29 cellular contexts compared by ENCODE assay signal in the genomic region with DNA sequence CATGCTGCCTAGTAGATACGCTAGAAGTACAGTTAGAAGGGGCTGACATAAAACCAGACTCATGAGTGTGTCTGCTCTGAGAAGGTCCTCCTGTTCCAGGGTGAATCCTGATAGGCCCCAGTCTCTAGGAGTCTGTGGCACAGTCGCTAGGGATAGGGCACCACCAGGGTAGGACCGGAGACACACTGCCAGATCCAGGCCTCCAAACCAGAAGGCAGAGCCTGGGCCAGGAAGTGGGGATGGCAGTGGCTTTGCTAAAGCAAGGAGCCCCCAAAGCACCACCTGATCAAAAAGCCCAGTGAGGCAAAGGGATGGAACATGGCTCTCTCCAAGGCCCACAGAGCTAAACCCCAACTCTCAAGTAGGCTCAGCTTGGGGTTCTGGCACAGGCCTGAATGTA.
"Had no signal": no experiment of that assay in that cellular context is flagged by ENCODE, and none has a peak within 500 bp of the region (broad histone marks: within the 10 kb centered on the region; RNA-seq: fewer than 3 reads in every experiment).

No MANE protein-coding gene starts in this region.

- H3K27ac ChIP-seq: brain microvascular endothelial cell, Peyer's patch had no signal

- H3K27me3 ChIP-seq: brain microvascular endothelial cell, MG63, Peyer's patch had no signal

- DNase-seq: activated CD4-positive, alpha-beta T cell treated with anti-CD3 and anti-CD28 coated beads, Interleukin-2, amount 10 ng/mL, durations not matched to agents 24 days and 14 days; activated CD4-positive, alpha-beta T cell treated with anti-CD3 and anti-CD28 coated beads, Interleukin-2, amount 50 U/mL, for 4 hours; activated CD8-positive, alpha-beta T cell treated with anti-CD3 and anti-CD28 coated beads for 36 hours; activated effector memory CD4-positive, alpha-beta T cell treated with anti-CD3 and anti-CD28 coated beads, Interleukin-2, amount 50 U/mL, for 16 hours; activated naive CD4-positive, alpha-beta T cell; activated naive CD4-positive, alpha-beta T cell treated with anti-CD3 and anti-CD28 coated beads, Interleukin-2, amount 50 U/mL, for 16 hours; activated naive CD8-positive, alpha-beta T cell treated with anti-CD3 and anti-CD28 coated beads for 36 hours; activated T-cell treated with anti-CD3 and anti-CD28 coated beads, Interleukin-2, amount 50 U/mL, for 1 hour; activated T-cell treated with anti-CD3 and anti-CD28 coated beads, Interleukin-2, amount 50 U/mL, for 72 hours; amniotic stem cell; aorta; brain microvascular endothelial cell; Kasumi-1; KG1; MG63; NCI-H1048; NCI-H1694; NCI-H1930; NCI-H2081 treated with DMSO at 0.1 percent for 48 hours; NCI-H524 treated with DMSO at 0.1 percent for 48 hours; PC-3; Peyer's patch; RPMI8226; SIG-M5; T-cell; T-helper 2 cell; T-helper 9 cell had no signal

- H3K27me3 Mint-ChIP-seq: activated CD4-positive, alpha-beta T cell treated with anti-CD3 and anti-CD28 coated beads, Interleukin-2, amount 10 ng/mL, durations not matched to agents 24 days and 14 days; activated CD8-positive, alpha-beta T cell treated with anti-CD3 and anti-CD28 coated beads for 36 hours; activated naive CD8-positive, alpha-beta T cell treated with anti-CD3 and anti-CD28 coated beads for 36 hours; T-cell had no signal

- H3K4me3 ChIP-seq: MG63, Peyer's patch had no signal

- H3K4me1 Mint-ChIP-seq: activated CD4-positive, alpha-beta T cell treated with anti-CD3 and anti-CD28 coated beads, Interleukin-2, amount 10 ng/mL, durations not matched to agents 24 days and 14 days; activated naive CD8-positive, alpha-beta T cell treated with anti-CD3 and anti-CD28 coated beads for 36 hours; activated T-helper 17 cell treated with anti-CD3 and anti-CD28 coated beads, Interleukin-2, amount 50 U/mL, for 72 hours had no signal

- H3K36me3 Mint-ChIP-seq: activated naive CD8-positive, alpha-beta T cell treated with anti-CD3 and anti-CD28 coated beads for 36 hours; T-cell had no signal

- ATAC-seq: activated CD8-positive, alpha-beta T cell treated with anti-CD3 and anti-CD28 coated beads for 36 hours; activated T-cell treated with anti-CD3 and anti-CD28 coated beads, Interleukin-2, amount 50 U/mL, for 72 hours; activated T-helper 17 cell treated with anti-CD3 and anti-CD28 coated beads, Interleukin-2, amount 50 U/mL, for 72 hours; PC-3; SK-N-SH treated with all-trans-retinoic acid at 6 μM for 48 hours; T-cell had no signal

- H3K27ac Mint-ChIP-seq: activated CD4-positive, alpha-beta T cell treated with anti-CD3 and anti-CD28 coated beads, Interleukin-2, amount 10 ng/mL, durations not matched to agents 24 days and 14 days; activated CD8-positive, alpha-beta T cell treated with anti-CD3 and anti-CD28 coated beads for 36 hours; activated naive CD8-positive, alpha-beta T cell treated with anti-CD3 and anti-CD28 coated beads for 36 hours; activated T-cell treated with anti-CD3 and anti-CD28 coated beads, Interleukin-2, amount 50 U/mL, for 72 hours; activated T-helper 17 cell treated with anti-CD3 and anti-CD28 coated beads, Interleukin-2, amount 50 U/mL, for 72 hours; T-cell had no signal

- H3K9me3 Mint-ChIP-seq: activated CD4-positive, alpha-beta T cell treated with anti-CD3 and anti-CD28 coated beads, Interleukin-2, amount 10 ng/mL, durations not matched to agents 24 days and 14 days; activated CD8-positive, alpha-beta T cell treated with anti-CD3 and anti-CD28 coated beads for 36 hours; activated naive CD8-positive, alpha-beta T cell treated with anti-CD3 and anti-CD28 coated beads for 36 hours; activated T-cell treated with anti-CD3 and anti-CD28 coated beads, Interleukin-2, amount 50 U/mL, for 72 hours; activated T-helper 17 cell treated with anti-CD3 and anti-CD28 coated beads, Interleukin-2, amount 50 U/mL, for 72 hours; T-cell had no signal

- H3K4me3 Mint-ChIP-seq: activated CD4-positive, alpha-beta T cell treated with anti-CD3 and anti-CD28 coated beads, Interleukin-2, amount 10 ng/mL, durations not matched to agents 24 days and 14 days; activated CD8-positive, alpha-beta T cell treated with anti-CD3 and anti-CD28 coated beads for 36 hours; activated naive CD8-positive, alpha-beta T cell treated with anti-CD3 and anti-CD28 coated beads for 36 hours; activated T-cell treated with anti-CD3 and anti-CD28 coated beads, Interleukin-2, amount 50 U/mL, for 72 hours; activated T-helper 17 cell treated with anti-CD3 and anti-CD28 coated beads, Interleukin-2, amount 50 U/mL, for 72 hours; T-cell had no signal
